Comparison of ENCODE assay signal across 8 cellular contexts in the genomic region with DNA sequence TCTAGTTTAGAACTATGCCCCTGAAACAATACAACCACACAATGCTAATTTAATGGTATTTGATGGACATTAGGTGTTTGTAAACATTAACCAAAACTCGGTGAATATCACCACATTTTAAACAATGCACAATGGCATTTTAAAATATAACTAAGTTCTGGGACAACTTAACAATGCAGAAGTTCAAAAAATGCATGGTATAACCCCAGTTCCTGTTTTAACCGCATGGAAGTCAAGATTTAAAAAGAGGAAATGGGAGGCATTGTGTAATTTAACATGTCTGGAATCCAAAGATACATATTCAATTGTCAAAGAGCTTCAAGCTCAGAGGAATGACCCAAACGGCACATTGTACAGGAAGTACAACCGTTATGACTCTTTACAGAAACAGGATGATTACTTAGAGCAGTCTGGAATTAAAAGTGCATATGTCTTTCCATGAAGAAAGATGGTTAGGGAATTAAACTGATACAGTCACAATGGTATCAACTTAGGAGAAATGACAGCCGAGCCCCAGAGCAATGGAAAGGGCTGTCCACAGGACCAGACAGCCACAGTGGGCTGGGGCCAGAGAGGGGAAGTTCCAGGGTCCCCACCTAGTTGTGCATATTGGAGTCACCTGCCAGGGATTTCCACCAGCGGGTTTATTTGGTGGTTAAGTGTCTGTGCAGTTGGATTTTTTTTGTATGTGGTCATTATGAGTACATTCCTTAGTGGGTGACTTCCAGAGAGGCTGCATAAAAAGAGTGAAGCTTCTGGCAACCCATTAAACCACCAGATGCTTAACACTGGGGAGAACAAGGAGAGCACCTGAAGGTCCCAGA. TPM values are rescaled to one million over a fixed set of nuclear protein-coding genes. Genes with fewer than 3 reads are reported as not detected.
DNase-seq lines count a peak whose midpoint lies in the region; ATAC-seq and TF ChIP-seq lines count a peak whose summit lies in the region.

No MANE protein-coding gene starts in this region.

- DNase-seq in A172 (ENCODE audit: low spot score) (peak; percentile 93), HL-60 (ENCODE audit: low read depth in 1 of 2, low spot score in 1 of 2) (peak; percentile 84 to 86), inferior parietal cortex (ENCODE audit: extremely low spot score) (peak; percentile 32), Calu3 (no peak)
- peak; percentile 31 for DNase-seq in activated CD4-positive, alpha-beta memory T cell treated with anti-CD3 and anti-CD28 coated beads for 36 hours
- DNase-seq in effector CD8-positive, alpha-beta T cell (lab: John Stamatoyannopoulos, UW) = no peak
- no peak for DNase-seq in activated CD4-positive, alpha-beta T cell treated with anti-CD3 and anti-CD28 coated beads, Interleukin-2, amount 50 U/mL, for 1 hour

- H3K4me1 Mint-ChIP-seq in activated CD4-positive, alpha-beta memory T cell treated with anti-CD3 and anti-CD28 coated beads for 36 hours (ENCODE audit: low read depth) = peaks cover 21% of the 10 kb centered on the region
- peaks cover 19% of the 10 kb centered on the region for H3K4me1 Mint-ChIP-seq in Calu3 (ENCODE audit: low read depth, unreplicated experiment)

- H3K27ac ChIP-seq in HL-60 (replicated peaks) = peak overlapping the region; percentile 79

- no peaks in the 10 kb centered on the region for H3K27me3 ChIP-seq in HL-60 (ENCODE audit: insufficient read depth, poor library complexity, severe bottlenecking)

- H3K9me3 Mint-ChIP-seq in activated CD4-positive, alpha-beta memory T cell treated with anti-CD3 and anti-CD28 coated beads for 36 hours = no peaks in the 10 kb centered on the region
- no peaks in the 10 kb centered on the region for H3K9me3 Mint-ChIP-seq in Calu3 (ENCODE audit: low read depth, unreplicated experiment)

- TF ChIP-seq CTCF in HL-60 (IDR thresholded peaks at IDR 0.05; ENCODE audit: insufficient read depth, low read length) = no peak
- no peak for TF ChIP-seq CTCF in Calu3 (IDR thresholded peaks at IDR 0.05; ENCODE audit: unreplicated experiment)

- H3K36me3 Mint-ChIP-seq in activated CD4-positive, alpha-beta memory T cell treated with anti-CD3 and anti-CD28 coated beads for 36 hours = no peaks in the 10 kb centered on the region
- H3K36me3 Mint-ChIP-seq in Calu3 (ENCODE audit: insufficient read depth, unreplicated experiment) = no peaks in the 10 kb centered on the region

- CTCF ChIA-PET in activated CD4-positive, alpha-beta memory T cell treated with anti-CD3 and anti-CD28 coated beads for 36 hours (lab: Charles Lee) = interaction anchor here (1.1 to 4.7 kb wide), 6 partner anchors 11 to 88 kb away, joined by 3 to 24 read pairs (median 6); a partner anchor contains a TSS
- CTCF ChIA-PET in Calu3 (lab: Charles Lee) = no interaction called here

- ATAC-seq in HG03442 (IDR thresholded peaks at IDR 0.05; ENCODE audit: unreplicated experiment) = no peak

- intact Hi-C loops in activated CD4-positive, alpha-beta memory T cell treated with anti-CD3 and anti-CD28 coated beads for 36 hours (cut with micrococcal nuclease) = no loop called here
- intact Hi-C loops in Calu3 (cut with micrococcal nuclease; ENCODE audit: unreplicated experiment) = no loop called here

- H3K4me3 Mint-ChIP-seq in activated CD4-positive, alpha-beta memory T cell treated with anti-CD3 and anti-CD28 coated beads for 36 hours = no peak overlapping the region
- H3K4me3 Mint-ChIP-seq in Calu3 (ENCODE audit: low read depth, unreplicated experiment) = no peak overlapping the region

- POLR2A ChIA-PET in activated CD4-positive, alpha-beta memory T cell treated with anti-CD3 and anti-CD28 coated beads for 36 hours (lab: Charles Lee) = interaction anchor here (1.7 kb wide), 1 partner anchor 46 kb away, joined by 5 read pairs; no protein-coding TSS in a partner anchor

- no peak overlapping the region for H3K4me3 ChIP-seq in HL-60 (replicated peaks; ENCODE audit: insufficient read depth, low read length)

- no peaks in the 10 kb centered on the region for H3K27me3 Mint-ChIP-seq in activated CD4-positive, alpha-beta memory T cell treated with anti-CD3 and anti-CD28 coated beads for 36 hours
- peaks cover 13% of the 10 kb centered on the region for H3K27me3 Mint-ChIP-seq in Calu3 (ENCODE audit: unreplicated experiment)

- no TSS peak for BruUV-seq in Calu3 (replicated peaks; lab: Mats Ljungman, UMichigan)

- H3K27ac Mint-ChIP-seq in activated CD4-positive, alpha-beta memory T cell treated with anti-CD3 and anti-CD28 coated beads for 36 hours = peak overlapping the region; percentile 79
- no peak overlapping the region for H3K27ac Mint-ChIP-seq in Calu3 (ENCODE audit: unreplicated experiment)

RNA-seq across cellular contexts. Expression of a gene that starts 7.5 kb away (rescaled TPM):
- 637 and 713 TPM in 2 replicates for total RNA-seq in A172 (2014; rRNA removed; shearing (Covaris generic))
- 10 to 100 TPM; 43.0 to 44.4 TPM for total RNA-seq in activated CD4-positive, alpha-beta memory T cell treated with anti-CD3 and anti-CD28 coated beads for 36 hours
- total RNA-seq in Calu3 (2022) = 135 and 136 TPM in 2 replicates

RNA-seq across cellular contexts. Expression of a gene that starts 39.7 kb away (rescaled TPM):
- 0.19 and 1.2 TPM in 2 replicates for total RNA-seq in A172 (2014; rRNA removed; shearing (Covaris generic))
- total RNA-seq in activated CD4-positive, alpha-beta memory T cell treated with anti-CD3 and anti-CD28 coated beads for 36 hours = 100 to 1,000 TPM; 242 to 247 TPM
- total RNA-seq in Calu3 (2022) = 0.42 and 0.47 TPM in 2 replicates

RNA-seq across cellular contexts. Expression of a gene that starts 58.9 kb away (rescaled TPM):
- 33.6 and 42.6 TPM in 2 replicates for total RNA-seq in A172 (2014; rRNA removed; shearing (Covaris generic))
- total RNA-seq in activated CD4-positive, alpha-beta memory T cell treated with anti-CD3 and anti-CD28 coated beads for 36 hours = 10 to 100 TPM; 60.7 to 64.6 TPM
- 24.6 and 28.6 TPM in 2 replicates for total RNA-seq in Calu3 (2022)

Comparison
In these comparisons a context has a peak if more than half of its experiments do, and no peak if none do; other contexts are left out.
1. DNase-seq: peak in A172 (single experiment), HL-60 (2 of 2), activated CD4-positive, alpha-beta memory T cell treated with anti-CD3 and anti-CD28 coated beads for 36 hours (single experiment) and inferior parietal cortex (single experiment); none in effector CD8-positive, alpha-beta T cell (single experiment), Calu3 (single experiment) and activated CD4-positive, alpha-beta T cell treated with anti-CD3 and anti-CD28 coated beads, Interleukin-2, amount 50 U/mL, for 1 hour (single experiment).
2. RNA of a gene that starts 39.7 kb away (total RNA-seq): 242 to 247 TPM in activated CD4-positive, alpha-beta memory T cell treated with anti-CD3 and anti-CD28 coated beads for 36 hours; 0.42 to 0.47 TPM in Calu3 and 0.19 to 1.2 TPM in A172; every median in the first group is over 100 times any median in the second.